In the genomic region with DNA sequence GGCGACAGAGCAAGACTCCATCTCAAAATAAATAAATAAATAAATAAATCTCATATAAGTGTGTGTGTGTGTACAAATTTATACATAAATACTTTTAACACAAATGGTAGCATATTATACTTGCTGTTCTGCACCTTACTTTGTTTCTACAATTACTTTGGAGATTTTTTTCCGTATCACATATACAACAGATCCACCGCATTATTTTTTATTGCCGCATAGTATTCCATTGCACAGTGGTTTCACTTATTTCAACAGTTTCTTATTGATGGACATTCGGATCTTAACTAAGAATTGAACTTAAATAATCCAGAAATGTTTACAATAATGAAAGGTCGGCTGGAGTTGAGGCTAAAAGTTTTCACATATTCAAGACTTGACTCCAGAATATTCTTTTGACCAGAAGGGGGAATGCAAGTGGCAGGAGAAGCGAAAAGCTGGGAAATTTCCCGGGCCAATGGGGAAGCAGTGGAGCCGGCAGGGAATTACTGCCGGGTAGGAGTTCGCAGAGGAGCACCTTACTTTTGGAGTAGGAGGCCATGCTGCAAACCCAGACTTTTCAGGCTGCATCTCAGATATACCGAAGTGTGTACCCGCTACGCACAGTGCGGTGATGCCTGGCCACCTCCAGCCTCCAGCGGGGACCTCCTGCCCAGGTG, we compare ENCODE assay signal across 8 cellular contexts. TPM values are rescaled to one million over a fixed set of nuclear protein-coding genes. Genes with fewer than 3 reads are reported as not detected.
A peak's percentile ranks its signal among the peaks of the same experiment; 100 is the strongest.
DNase-seq lines count a peak whose midpoint lies in the region; ATAC-seq, FAIRE-seq and TF ChIP-seq lines count a peak whose summit lies in the region.

No MANE protein-coding gene starts in this region.

- FAIRE-seq in urothelium cell line (lab: Jason Lieb, UNC), result no peak

- H3K4me3 Mint-ChIP-seq in CD4-positive, CD25-positive, alpha-beta regulatory T cell, result peak overlapping the region in 3 of 4 donors; percentile 48 to 63 (median 62)
- peak overlapping the region; percentile 86 for H3K4me3 Mint-ChIP-seq in endothelial cell (ENCODE audit: unreplicated experiment)

- no peak for DNase-seq in CD4-positive, CD25-positive, alpha-beta regulatory T cell
- DNase-seq in HuH-7 (ENCODE audit: low spot score) (peak; percentile 53), endothelial cell (ENCODE audit: low spot score) (peak; percentile 6), osteoblast (ENCODE audit: insufficient read length, low spot score, missing footprints) (peak; percentile 69), DMS53 (lab: John Stamatoyannopoulos, UW) (no peak), aorta (no peak), urothelium cell line (ENCODE audit: low spot score) (no peak)

- no peak overlapping the region for H3K27ac ChIP-seq in CD4-positive, CD25-positive, alpha-beta regulatory T cell (ENCODE audit: insufficient read depth, low read length, poor library complexity, severe bottlenecking)
- no peak overlapping the region for H3K27ac ChIP-seq in osteoblast (ENCODE audit: low read depth, low read length)
- H3K27ac ChIP-seq in aorta (ENCODE audit: low read depth in 1 of 2, low read length in 2 of 2), result no peak overlapping the region

- H3K27me3 Mint-ChIP-seq in CD4-positive, CD25-positive, alpha-beta regulatory T cell, result peaks cover 54% of the 10 kb centered on the region
- peaks cover 18% of the 10 kb centered on the region for H3K27me3 Mint-ChIP-seq in endothelial cell (ENCODE audit: unreplicated experiment)

- H4K20me1 ChIP-seq in osteoblast (ENCODE audit: insufficient read depth, low read length), result no peaks in the 10 kb centered on the region

- H3K9me3 ChIP-seq in CD4-positive, CD25-positive, alpha-beta regulatory T cell (ENCODE audit: control insufficient read depth in 2 of 2, low read length in 2 of 2), result no peaks in the 10 kb centered on the region
- no peaks in the 10 kb centered on the region for H3K9me3 ChIP-seq in osteoblast (ENCODE audit: low read depth, low read length)
- H3K9me3 ChIP-seq in aorta (ENCODE audit: control insufficient read depth, low read length), result no peaks in the 10 kb centered on the region

- no peaks in the 10 kb centered on the region for H3K79me2 ChIP-seq in osteoblast (ENCODE audit: insufficient read depth, low read length)

- intact Hi-C loops in aorta (cut with DNase I), result no loop called here

- peaks cover 0 to 13% (median 5%) of the 10 kb centered on the region in 4 donors for H3K4me1 Mint-ChIP-seq in CD4-positive, CD25-positive, alpha-beta regulatory T cell
- H3K4me1 Mint-ChIP-seq in endothelial cell (ENCODE audit: unreplicated experiment), result peaks cover 3% of the 10 kb centered on the region

- peak overlapping the region; percentile 61 for H3K4me2 ChIP-seq in osteoblast (ENCODE audit: insufficient read depth, low read length)

- peaks cover 0 to 7% (median 0%) of the 10 kb centered on the region in 7 donors for H3K9me3 Mint-ChIP-seq in CD4-positive, CD25-positive, alpha-beta regulatory T cell
- no peaks in the 10 kb centered on the region for H3K9me3 Mint-ChIP-seq in endothelial cell (ENCODE audit: unreplicated experiment)

- 37 to 42% methylated on average over 16 of the region's 16 CpGs for WGBS in aorta, 2 donors

- no peaks in the 10 kb centered on the region for H3K36me3 ChIP-seq in CD4-positive, CD25-positive, alpha-beta regulatory T cell (ENCODE audit: control insufficient read depth, insufficient read depth, low read length)
- H3K36me3 ChIP-seq in osteoblast (ENCODE audit: insufficient read depth, low read length) (no peaks in the 10 kb centered on the region), aorta (ENCODE audit: control insufficient read depth in 1 of 2, insufficient read depth in 2 of 2, low read length in 1 of 2) (no peaks in the 10 kb centered on the region)

- H3K4me3 ChIP-seq in CD4-positive, CD25-positive, alpha-beta regulatory T cell (ENCODE audit: low read depth, low read length), result no peak overlapping the region
- H3K4me3 ChIP-seq in osteoblast (ENCODE audit: insufficient read depth, low read length), result peak overlapping the region; percentile 49
- peak overlapping the region in 1 of 2 donors; percentile 39 for H3K4me3 ChIP-seq in aorta (ENCODE audit: low read length in 2 of 2)

- peaks cover 9% of the 10 kb centered on the region for H3K4me1 ChIP-seq in CD4-positive, CD25-positive, alpha-beta regulatory T cell (ENCODE audit: control insufficient read depth, insufficient read depth, low read length, poor library complexity, severe bottlenecking)
- H3K4me1 ChIP-seq in osteoblast (ENCODE audit: insufficient read depth, low read length), result no peaks in the 10 kb centered on the region
- H3K4me1 ChIP-seq in aorta (ENCODE audit: control insufficient read depth in 1 of 2, insufficient read depth in 2 of 2, low read length in 2 of 2), result no peaks in the 10 kb centered on the region

- H3K27me3 ChIP-seq in CD4-positive, CD25-positive, alpha-beta regulatory T cell (ENCODE audit: control insufficient read depth, insufficient read depth, low read length), result peaks cover 17% of the 10 kb centered on the region
- H3K27me3 ChIP-seq in osteoblast (ENCODE audit: insufficient read depth, low read length) (peaks cover 34% of the 10 kb centered on the region), aorta (ENCODE audit: control insufficient read depth in 1 of 2, insufficient read depth in 2 of 2, low read length in 1 of 2) (no peaks in the 10 kb centered on the region)

- H2AFZ ChIP-seq in osteoblast (ENCODE audit: low read length), result peak overlapping the region; percentile 29

- no peak overlapping the region for H3K27ac Mint-ChIP-seq in CD4-positive, CD25-positive, alpha-beta regulatory T cell
- no peak overlapping the region for H3K27ac Mint-ChIP-seq in endothelial cell (ENCODE audit: unreplicated experiment)

- no peaks in the 10 kb centered on the region for H3K36me3 Mint-ChIP-seq in CD4-positive, CD25-positive, alpha-beta regulatory T cell
- H3K36me3 Mint-ChIP-seq in endothelial cell (ENCODE audit: low read depth, unreplicated experiment), result peaks cover 7% of the 10 kb centered on the region

- no peak for ATAC-seq in CD4-positive, CD25-positive, alpha-beta regulatory T cell (ENCODE audit: low read depth in 2 of 2)
- ATAC-seq in HG03442 (IDR thresholded peaks at IDR 0.05; ENCODE audit: unreplicated experiment) (no peak), aorta (ENCODE audit: low FRiP score) (no peak)

- no peak for TF ChIP-seq CTCF in endothelial cell (IDR thresholded peaks at IDR 0.05; ENCODE audit: unreplicated experiment)
- no peak for TF ChIP-seq CTCF in osteoblast (IDR thresholded peaks at IDR 0.05; ENCODE audit: extremely low read depth, low read depth, low read length)

RNA-seq across cellular contexts. Expression of gene CNNM1, which starts 0.4 kb away (rescaled TPM):
- not detected for total RNA-seq in CD4-positive, CD25-positive, alpha-beta regulatory T cell
- under 1 TPM in 1 of 4 donors, not detected in 3; 0.07 TPM for polyA plus RNA-seq in CD4-positive, CD25-positive, alpha-beta regulatory T cell
- total RNA-seq in endothelial cell (ENCODE audit: unreplicated experiment), result 0.08 TPM
- 0.29 and 0.36 TPM in 2 replicates for total RNA-seq in osteoblast
- total RNA-seq in aorta, result under 1 TPM; 0.23 to 0.30 TPM
- polyA plus RNA-seq in aorta, result under 1 TPM; 0.13 to 0.25 TPM

Comparison
In these comparisons a context has a peak if more than half of its experiments do, and no peak if none do; other contexts are left out.
1. DNase-seq: peak in HuH-7 (single experiment), endothelial cell (single experiment) and osteoblast (single experiment); none in CD4-positive, CD25-positive, alpha-beta regulatory T cell (0 of 3), DMS53 (single experiment), aorta (0 of 2) and urothelium cell line (single experiment).